In genomic region chr6:80622641-80623040, GRCh38 we compare ENCODE assay signal across 2 cellular contexts.
TF ChIP-seq lines count a peak whose summit lies in the region.

No MANE protein-coding gene starts in this region.

TF ChIP-seq in liver, 16 proteins besides CTCF, POLR2A, EP300 and RAD21 (continued from another document):
- TF ChIP-seq HNF4G (IDR thresholded peaks at IDR 0.05) (no peak), ATF3 (IDR thresholded peaks at IDR 0.05) (peak; percentile 27), JUND (IDR thresholded peaks at IDR 0.05) (peak in 1 of 2 donors; percentile 35), GABPA (IDR thresholded peaks at IDR 0.05 in 1 of 2, conservative IDR thresholded peaks at IDR 0.05 in 1 of 2) (no peak), TAF1 (conservative IDR thresholded peaks at IDR 0.05) (no peak), MAX (IDR thresholded peaks at IDR 0.05) (peak; percentile 44), SP1 (IDR thresholded peaks at IDR 0.05) (peak; percentile 44), NR2F2 (IDR thresholded peaks at IDR 0.05) (no peak), HNF4A (conservative IDR thresholded peaks at IDR 0.05) (peak; percentile 72 to 78), FOXA2 (IDR thresholded peaks at IDR 0.05) (peak; percentile 64), ZBTB33 (IDR thresholded peaks at IDR 0.05) (no peak), FOXA1 (IDR thresholded peaks at IDR 0.05) (peak; percentile 27), REST (IDR thresholded peaks at IDR 0.05) (peak; percentile 51)
TF ChIP-seq in liver: peak in this region for 10.

TF ChIP-seq in HepG2, 621 proteins besides CTCF, POLR2A, EP300 and RAD21 (continued from another document):
- TF ChIP-seq IRF1 (CRISPR knock-in tag; IDR thresholded peaks at IDR 0.05; ENCODE audit: low read depth), result no peak
- TF ChIP-seq LBX2 (CRISPR knock-in tag; IDR thresholded peaks at IDR 0.05; ENCODE audit: borderline replicate concordance), result no peak
- TF ChIP-seq ZNF597 (CRISPR knock-in tag; IDR thresholded peaks at IDR 0.05), result no peak
- no peak for TF ChIP-seq ZNF329 (CRISPR knock-in tag; IDR thresholded peaks at IDR 0.05; ENCODE audit: low read depth)
- TF ChIP-seq RERE (CRISPR knock-in tag; IDR thresholded peaks at IDR 0.05; ENCODE audit: low read depth), result no peak
- TF ChIP-seq ZNF569 (CRISPR knock-in tag; IDR thresholded peaks at IDR 0.05; ENCODE audit: borderline replicate concordance), result no peak
- TF ChIP-seq REPIN1 (CRISPR knock-in tag; IDR thresholded peaks at IDR 0.05; ENCODE audit: borderline replicate concordance, low read depth), result no peak
- no peak for TF ChIP-seq ZBTB39 (CRISPR knock-in tag; IDR thresholded peaks at IDR 0.05)
